ENCODE assay signal across 8 cellular contexts in genomic region chr12:55830601-55831406, GRCh38. TPM values are rescaled to one million over a fixed set of nuclear protein-coding genes. Genes with fewer than 3 reads are reported as not detected.
DNase-seq lines count a peak whose midpoint lies in the region; ATAC-seq and TF ChIP-seq lines count a peak whose summit lies in the region.

No MANE protein-coding gene starts in this region.

- no peaks in the 10 kb centered on the region for H3K9me3 Mint-ChIP-seq in osteocyte (ENCODE audit: unreplicated experiment)

- no peak overlapping the region for H2AFZ ChIP-seq in HCT116 (ENCODE audit: low read depth, low read length, poor library complexity, severe bottlenecking)

- RAD21 ChIA-PET in HCT116 (lab: Charles Lee; ENCODE audit: low non-redundant PET in 1 of 2, low total read pairs in 2 of 2, uncharacterized antibody in 2 of 2, unreplicated experiment in 2 of 2): no interaction called here

- no peaks in the 10 kb centered on the region for H3K9me2 ChIP-seq in HCT116 (ENCODE audit: insufficient read depth)

- peaks cover 42% of the 10 kb centered on the region for H3K79me2 ChIP-seq in HCT116 (ENCODE audit: insufficient read depth, low read length)

- H4K20me1 ChIP-seq in HCT116 (ENCODE audit: insufficient read depth): no peaks in the 10 kb centered on the region

- H3K27ac Mint-ChIP-seq in osteocyte (ENCODE audit: unreplicated experiment): peak overlapping the region; percentile 99

- CTCF ChIA-PET in HCT116 (lab: Charles Lee) (interaction anchor here (0.9 to 2.1 kb wide), 4 partner anchors 10 to 109 kb away, joined by 3 to 14 read pairs (median 6); partner anchors contain the start of genes ORMDL2 and SARNP), RWPE1 (lab: Yijun Ruan, JAX) (interaction anchor here (1.0 kb wide), 1 partner anchor 95 kb away, joined by 4 read pairs; no protein-coding TSS in a partner anchor)

- BruUV-seq in HCT116 (replicated peaks; lab: Mats Ljungman, UMichigan): no TSS peak

- peaks cover 17% of the 10 kb centered on the region for H3K36me3 Mint-ChIP-seq in osteocyte (ENCODE audit: unreplicated experiment)

- POLR2A ChIA-PET in HCT116 (lab: Charles Lee) (interaction anchor here (0.9 to 3.4 kb wide), 9 partner anchors 8 to 143 kb away, joined by 3 to 59 read pairs (median 6); partner anchors contain the start of genes MMP19, ORMDL2, PYM1 and RAB5B), RWPE1 (lab: Yijun Ruan, JAX; ENCODE audit: low non-redundant PET) (interaction anchor here (1.8 kb wide), 1 partner anchor 95 kb away, joined by 20 read pairs; no protein-coding TSS in a partner anchor)

- H3K36me3 ChIP-seq in HCT116 (ENCODE audit: control insufficient read depth in 1 of 2, insufficient read depth in 2 of 2, low read length in 2 of 2): peaks cover 0 to 13% of the 10 kb centered on the region in 2 experiments; a peak in 1 of 4 replicates
- peaks cover 8% of the 10 kb centered on the region for H3K36me3 ChIP-seq in adipocyte (ENCODE audit: control insufficient read depth, insufficient read depth, low read length, severe bottlenecking)
- H3K36me3 ChIP-seq in cardiac muscle cell: no peaks in the 10 kb centered on the region
- H3K36me3 ChIP-seq in uterus: no peaks in the 10 kb centered on the region

- H3K4me1 ChIP-seq in HCT116 (ENCODE audit: control insufficient read depth in 1 of 2, insufficient read depth in 2 of 2, low read length in 2 of 2) (peaks cover 16 to 29% of the 10 kb centered on the region in 2 experiments; a peak in 3 of 4 replicates), adipocyte (ENCODE audit: control insufficient read depth, insufficient read depth, low read length) (peaks cover 41% of the 10 kb centered on the region), cardiac muscle cell (ENCODE audit: low read depth) (no peaks in the 10 kb centered on the region), uterus (peaks cover 0 to 12% of the 10 kb centered on the region in 2 donors)

- peak overlapping the region; percentile 87 for H3K4me2 ChIP-seq in HCT116 (ENCODE audit: low read length)

- TF ChIP-seq CTCF in AG09309 (IDR thresholded peaks at IDR 0.05; ENCODE audit: control insufficient read depth, insufficient read depth, low read depth, low read length, missing control alignments) (no peak), HCT116 (IDR thresholded peaks at IDR 0.05 in 2 of 3, conservative IDR thresholded peaks at IDR 0.05 in 1 of 3; ENCODE audit: borderline replicate concordance in 1 of 3, insufficient read depth in 1 of 3, low read depth in 2 of 3, low read length in 2 of 3) (no peak), RWPE1 (conservative IDR thresholded peaks at IDR 0.05; ENCODE audit: low read depth) (no peak), cardiac muscle cell (IDR thresholded peaks at IDR 0.05; ENCODE audit: low read depth, low read length) (no peak), osteocyte (IDR thresholded peaks at IDR 0.05) (no peak), uterus (IDR thresholded peaks at IDR 0.05) (no peak)

- no peak for DNase-seq in AG09309 (ENCODE audit: low read depth)
- no peak for DNase-seq in HCT116 (ENCODE audit: low read depth, low spot score)
- peak; percentile 42 for DNase-seq in RWPE1 (ENCODE audit: low spot score)
- DNase-seq in adipocyte (ENCODE audit: low read depth): peak; percentile 79
- peak; percentile 68 to 80 for DNase-seq in cardiac muscle cell (ENCODE audit: low read depth in 1 of 2, low spot score in 1 of 2)
- DNase-seq in osteocyte (ENCODE audit: extremely low spot score, unreplicated experiment): peak; percentile 89
- DNase-seq in uterus: peak; percentile 85 to 86

- H3K27ac ChIP-seq in HCT116 (ENCODE audit: low read depth, low read length) (peak overlapping the region; percentile 87), RWPE1 (peak overlapping the region; percentile 96), cardiac muscle cell (peak overlapping the region; percentile 97), uterus (peak overlapping the region; percentile 94 to 95)

- H3K4me1 Mint-ChIP-seq in osteocyte (ENCODE audit: unreplicated experiment): peaks cover 45% of the 10 kb centered on the region

- H3K9me3 ChIP-seq in HCT116 (ENCODE audit: control insufficient read depth in 1 of 2, insufficient read depth in 1 of 2, low read depth in 1 of 2, low read length in 2 of 2): no peaks in the 10 kb centered on the region
- no peaks in the 10 kb centered on the region for H3K9me3 ChIP-seq in adipocyte (ENCODE audit: control insufficient read depth, low read length)
- no peaks in the 10 kb centered on the region for H3K9me3 ChIP-seq in cardiac muscle cell (ENCODE audit: low read depth)
- no peaks in the 10 kb centered on the region for H3K9me3 ChIP-seq in uterus

- H3K27me3 ChIP-seq in HCT116 (ENCODE audit: insufficient read depth, low read length) (no peaks in the 10 kb centered on the region), adipocyte (replicated peaks; ENCODE audit: control insufficient read depth, insufficient read depth, low read length) (no peaks in the 10 kb centered on the region), cardiac muscle cell (no peaks in the 10 kb centered on the region), uterus (no peaks in the 10 kb centered on the region)

- ATAC-seq in HCT116 (no peak), HG02970 (IDR thresholded peaks at IDR 0.05; ENCODE audit: low FRiP score, unreplicated experiment) (no peak)

- no peaks in the 10 kb centered on the region for H3K27me3 Mint-ChIP-seq in osteocyte (ENCODE audit: unreplicated experiment)

- H3K9ac ChIP-seq in HCT116 (ENCODE audit: low read length) (peak overlapping the region; percentile 85), adipocyte (ENCODE audit: low read length) (peak overlapping the region; percentile 96)

- no peak for TF ChIP-seq POLR2A in HCT116 (IDR thresholded peaks at IDR 0.05; ENCODE audit: borderline replicate concordance, extremely low read depth, insufficient read depth, insufficient read length)
- TF ChIP-seq POLR2A in uterus (IDR thresholded peaks at IDR 0.05): peak; percentile 60 to 85

- intact Hi-C loops in HCT116 (cut with micrococcal nuclease) (no loop called here), uterus (cut with DNase I; ENCODE audit: low total_unique reads) (no loop called here)

- H3K4me3 ChIP-seq in AG09309 (ENCODE audit: control insufficient read depth, low read depth, low read length) (peak overlapping the region; percentile 77), HCT116 (replicated peaks in 1 of 2; ENCODE audit: low read depth in 1 of 2, low read length in 2 of 2) (peak overlapping the region; percentile 93 to 97), adipocyte (ENCODE audit: low read length) (peak overlapping the region; percentile 99), cardiac muscle cell (peak overlapping the region; percentile 66), uterus (peak overlapping the region; percentile 66 to 98)

- H3K4me3 Mint-ChIP-seq in osteocyte (ENCODE audit: unreplicated experiment): peak overlapping the region; percentile 99

- TF ChIP-seq RAD21 in HCT116 (IDR thresholded peaks at IDR 0.05; ENCODE audit: low read depth): no peak

TF ChIP-seq in HCT116, 20 proteins besides CTCF, POLR2A, EP300 and RAD21:
- TF ChIP-seq JUND (IDR thresholded peaks at IDR 0.05) (0 out of 2 replicates have a peak, but pooled peaks have one; percentile 44), TCF7L2 (IDR thresholded peaks at IDR 0.05; ENCODE audit: borderline replicate concordance, extremely low read depth, insufficient read depth, insufficient read length) (peak; percentile 9), POLR2AphosphoS5 (IDR thresholded peaks at IDR 0.05; ENCODE audit: low read depth, low read length) (peak; percentile 67), SIN3A (IDR thresholded peaks at IDR 0.05; ENCODE audit: low read depth) (no peak), SRF (IDR thresholded peaks at IDR 0.05; ENCODE audit: low read depth) (no peak), ZNF274 (IDR thresholded peaks at IDR 0.05; ENCODE audit: low read depth, low read length) (no peak), ELF1 (IDR thresholded peaks at IDR 0.05; ENCODE audit: borderline replicate concordance, low read depth) (no peak), SP1 (IDR thresholded peaks at IDR 0.05; ENCODE audit: low read depth) (peak; percentile 46; the same call in 1 of the 2 replicates), FOSL1 (IDR thresholded peaks at IDR 0.05; ENCODE audit: low read depth) (no peak), YY1 (IDR thresholded peaks at IDR 0.05; ENCODE audit: extremely low read depth, insufficient replicate concordance, low read depth, low read length) (no peak), MAX (IDR thresholded peaks at IDR 0.05) (0 out of 2 replicates have a peak, but pooled peaks have one; percentile 16), EGR1 (IDR thresholded peaks at IDR 0.05; ENCODE audit: low read depth) (no peak), CBX3 (IDR thresholded peaks at IDR 0.05; ENCODE audit: low read depth) (no peak), ATF3 (IDR thresholded peaks at IDR 0.05) (no peak)

RNA-seq across cellular contexts. Expression of gene DNAJC14, which starts 1.4 kb away (rescaled TPM):
- total RNA-seq in HCT116 (2021; ENCODE audit: unreplicated experiment) (39.2 TPM), cardiac muscle cell (35.1 and 35.2 TPM in 2 replicates), osteocyte (44.3 and 46.8 TPM in 2 replicates), uterus (100 to 1,000 TPM in 1 of 4 donors, 10 to 100 TPM in 2, 1 to 10 TPM in 1; 4.1 to 100 (median 40.2) TPM)
- polyA plus RNA-seq in HCT116 (2012): 24.2 and 26.9 TPM in 2 replicates
- 26.2 and 29.5 TPM in 2 replicates for polyA plus RNA-seq in cardiac muscle cell

RNA-seq across cellular contexts. Expression of gene MMP19, which starts 11.9 kb away (rescaled TPM):
- total RNA-seq in HCT116 (2021; ENCODE audit: unreplicated experiment) (2.3 TPM), cardiac muscle cell (0.39 TPM in 1 of 2 replicates, not detected in the other), osteocyte (14.3 and 15.1 TPM in 2 replicates), uterus (10 to 100 TPM in 2 of 4 donors, 1 to 10 TPM in 2; 5.6 to 36.6 (median 11.4) TPM)
- polyA plus RNA-seq in HCT116 (2012): 0.59 and 0.77 TPM in 2 replicates
- 0.24 and 1.4 TPM in 2 replicates for polyA plus RNA-seq in cardiac muscle cell

RNA-seq across cellular contexts. Expression of gene ORMDL2, which starts 13.0 kb away (rescaled TPM):
- total RNA-seq in HCT116 (2021; ENCODE audit: unreplicated experiment): 25.5 TPM
- polyA plus RNA-seq in HCT116 (2012): 44.2 and 45.3 TPM in 2 replicates
- total RNA-seq in cardiac muscle cell: 9.0 and 9.4 TPM in 2 replicates
- polyA plus RNA-seq in cardiac muscle cell: 54.3 and 58.9 TPM in 2 replicates
- total RNA-seq in osteocyte: 26.0 TPM in 2 replicates
- total RNA-seq in uterus: 10 to 100 TPM in 1 of 4 donors, 1 to 10 TPM in 3; 1.3 to 38.6 (median 7.5) TPM

RNA-seq across cellular contexts. Expression of gene SARNP, which starts 13.3 kb away (rescaled TPM):
- total RNA-seq in HCT116 (2021; ENCODE audit: unreplicated experiment) (82.4 TPM), cardiac muscle cell (131 and 197 TPM in 2 replicates), osteocyte (55.6 and 56.1 TPM in 2 replicates), uterus (100 to 1,000 TPM in 1 of 4 donors, 10 to 100 TPM in 3; 45.9 to 106 (median 66.6) TPM)
- polyA plus RNA-seq in HCT116 (2012): 60.2 and 74.9 TPM in 2 replicates
- polyA plus RNA-seq in cardiac muscle cell: 227 and 236 TPM in 2 replicates

Comparison
In these comparisons a context has a peak if more than half of its experiments do, and no peak if none do; other contexts are left out.
1. DNase-seq: peak in RWPE1 (single experiment), adipocyte (single experiment), cardiac muscle cell (2 of 2), osteocyte (single experiment) and uterus (2 of 2); none in AG09309 (single experiment) and HCT116 (single experiment).
2. Peak in every context shown above with its lines, with median percentiles within 50 percentile points of each other: H3K4me3 ChIP-seq and H3K27ac ChIP-seq.